In the genomic region with DNA sequence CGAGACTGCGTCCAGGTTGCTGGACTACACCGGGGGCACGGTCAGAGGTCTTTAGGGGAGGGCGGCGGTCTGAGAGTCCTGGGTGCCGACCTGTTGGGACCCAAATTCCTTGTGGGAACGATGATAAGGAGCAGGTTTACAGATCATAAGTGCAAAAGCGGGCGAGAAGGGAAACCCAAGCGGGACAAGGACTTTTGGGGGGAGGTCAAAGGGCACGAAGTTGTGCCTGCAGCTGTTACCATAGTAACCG, we compare ENCODE assay signal across 8 cellular contexts. TPM values are rescaled to one million over a fixed set of nuclear protein-coding genes. Genes with fewer than 3 reads are reported as not detected.
DNase-seq lines count a peak whose midpoint lies in the region; ATAC-seq, FAIRE-seq and TF ChIP-seq lines count a peak whose summit lies in the region.

No MANE protein-coding gene starts in this region.

- H3K9ac ChIP-seq in colonic mucosa (ENCODE audit: low read depth in 2 of 2, low read length in 2 of 2) (peak overlapping the region; percentile 92 to 100), muscle layer of colon (ENCODE audit: low read length) (peak overlapping the region; percentile 92)

- H3K4me3 Mint-ChIP-seq in T-helper 2 cell treated with Interferon-gamma antibody and Interleukin-4, amounts not matched to agents 5 μg/mL and 100 μg/mL, for 36 hours: peak overlapping the region; percentile 94
- peak overlapping the region; percentile 98 for H3K4me3 Mint-ChIP-seq in stimulated activated naive CD8-positive, alpha-beta T cell treated with anti-CD3 and anti-CD28 coated beads, Interleukin-15, Interleukin-2, amounts not matched to agents 100 ng/mL and 50 ng/mL, for 24 hours

- TF ChIP-seq POLR2A in GM18505 (IDR thresholded peaks at IDR 0.05; ENCODE audit: borderline replicate concordance, extremely low read depth, insufficient read depth, insufficient read length): no peak

- no peak for FAIRE-seq in urothelium cell line (lab: Jason Lieb, UNC)

- ATAC-seq in GM18505 (IDR thresholded peaks at IDR 0.05; ENCODE audit: unreplicated experiment): no peak

- H3K9me3 Mint-ChIP-seq in T-helper 2 cell treated with Interferon-gamma antibody and Interleukin-4, amounts not matched to agents 5 μg/mL and 100 μg/mL, for 36 hours: no peaks in the 10 kb centered on the region
- no peaks in the 10 kb centered on the region for H3K9me3 Mint-ChIP-seq in stimulated activated naive CD8-positive, alpha-beta T cell treated with anti-CD3 and anti-CD28 coated beads, Interleukin-15, Interleukin-2, amounts not matched to agents 100 ng/mL and 50 ng/mL, for 24 hours

- peaks cover 19% of the 10 kb centered on the region for H3K4me1 Mint-ChIP-seq in T-helper 2 cell treated with Interferon-gamma antibody and Interleukin-4, amounts not matched to agents 5 μg/mL and 100 μg/mL, for 36 hours (ENCODE audit: low read depth)
- peaks cover 53% of the 10 kb centered on the region for H3K4me1 Mint-ChIP-seq in stimulated activated naive CD8-positive, alpha-beta T cell treated with anti-CD3 and anti-CD28 coated beads, Interleukin-15, Interleukin-2, amounts not matched to agents 100 ng/mL and 50 ng/mL, for 24 hours (ENCODE audit: low read depth)

- TF ChIP-seq CTCF in colonic mucosa (IDR thresholded peaks at IDR 0.05): no peak

- intact Hi-C loops in colonic mucosa (cut with DNase I): no loop called here

- H3K27me3 ChIP-seq in colonic mucosa (no peaks in the 10 kb centered on the region), muscle layer of colon (ENCODE audit: control insufficient read depth in 1 of 2, insufficient read depth in 2 of 2, low read length in 2 of 2) (no peaks in the 10 kb centered on the region)

- H3K27ac ChIP-seq in colonic mucosa (peak overlapping the region; percentile 97), muscle layer of colon (ENCODE audit: low read depth, low read length) (peak overlapping the region; percentile 99)

- no peaks in the 10 kb centered on the region for H3K27me3 Mint-ChIP-seq in T-helper 2 cell treated with Interferon-gamma antibody and Interleukin-4, amounts not matched to agents 5 μg/mL and 100 μg/mL, for 36 hours (ENCODE audit: low read depth)
- H3K27me3 Mint-ChIP-seq in stimulated activated naive CD8-positive, alpha-beta T cell treated with anti-CD3 and anti-CD28 coated beads, Interleukin-15, Interleukin-2, amounts not matched to agents 100 ng/mL and 50 ng/mL, for 24 hours: no peaks in the 10 kb centered on the region

- H3K36me3 ChIP-seq in colonic mucosa: no peaks in the 10 kb centered on the region
- H3K36me3 ChIP-seq in muscle layer of colon (ENCODE audit: insufficient read depth, low read length): peaks cover 31% of the 10 kb centered on the region

- peaks cover 38% of the 10 kb centered on the region for H3K36me3 Mint-ChIP-seq in T-helper 2 cell treated with Interferon-gamma antibody and Interleukin-4, amounts not matched to agents 5 μg/mL and 100 μg/mL, for 36 hours (ENCODE audit: low read depth)
- peaks cover 60% of the 10 kb centered on the region for H3K36me3 Mint-ChIP-seq in stimulated activated naive CD8-positive, alpha-beta T cell treated with anti-CD3 and anti-CD28 coated beads, Interleukin-15, Interleukin-2, amounts not matched to agents 100 ng/mL and 50 ng/mL, for 24 hours (ENCODE audit: low read depth)

- H3K27ac Mint-ChIP-seq in T-helper 2 cell treated with Interferon-gamma antibody and Interleukin-4, amounts not matched to agents 5 μg/mL and 100 μg/mL, for 36 hours: peak overlapping the region; percentile 99
- peak overlapping the region; percentile 99 for H3K27ac Mint-ChIP-seq in stimulated activated naive CD8-positive, alpha-beta T cell treated with anti-CD3 and anti-CD28 coated beads, Interleukin-15, Interleukin-2, amounts not matched to agents 100 ng/mL and 50 ng/mL, for 24 hours

- H3K4me3 ChIP-seq in colonic mucosa (peak overlapping the region; percentile 84), muscle layer of colon (ENCODE audit: low read depth in 1 of 2, low read length in 2 of 2) (peak overlapping the region; percentile 88 to 98)

- H3K9me3 ChIP-seq in colonic mucosa (no peaks in the 10 kb centered on the region), muscle layer of colon (ENCODE audit: low read length) (no peaks in the 10 kb centered on the region)

- peak; percentile 92 for DNase-seq in H4 (ENCODE audit: low spot score)
- no peak for DNase-seq in T-helper 2 cell treated with Interferon-gamma antibody and Interleukin-4, amounts not matched to agents 5 μg/mL and 100 μg/mL, for 36 hours (ENCODE audit: low spot score)
- peak; percentile 92 for DNase-seq in colonic mucosa
- no peak for DNase-seq in GM19240 (ENCODE audit: insufficient read length, low spot score)
- DNase-seq in urothelium cell line (ENCODE audit: low spot score): no peak

- H3K4me1 ChIP-seq in colonic mucosa (peaks cover 7% of the 10 kb centered on the region), muscle layer of colon (ENCODE audit: insufficient read depth, low read length) (peaks cover 20% of the 10 kb centered on the region)

RNA-seq across cellular contexts. Expression of a gene that starts 0.3 kb away (rescaled TPM):
- 42.1 and 56.7 TPM in 2 replicates for total RNA-seq in H4 (2014; rRNA removed; shearing (Covaris generic))
- total RNA-seq in colonic mucosa: 10 to 100 TPM; 42.2 to 49.3 TPM

RNA-seq across cellular contexts. Expression of a gene that starts 0.5 kb away (rescaled TPM):
- 17.9 and 25.4 TPM in 2 replicates for total RNA-seq in H4 (2014; rRNA removed; shearing (Covaris generic))
- 1 to 10 TPM; 3.9 to 7.2 TPM for total RNA-seq in colonic mucosa

RNA-seq across cellular contexts. Expression of a gene that starts 14.6 kb away (rescaled TPM):
- 30.7 and 46.7 TPM in 2 replicates for total RNA-seq in H4 (2014; rRNA removed; shearing (Covaris generic))
- total RNA-seq in colonic mucosa: 10 to 100 TPM; 43.6 to 61.3 TPM

Comparison
In these comparisons a context has a peak if more than half of its experiments do, and no peak if none do; other contexts are left out.
1. DNase-seq: peak in H4 (single experiment) and colonic mucosa (single experiment); none in T-helper 2 cell treated with Interferon-gamma antibody and Interleukin-4, amounts not matched to agents 5 μg/mL and 100 μg/mL, for 36 hours (single experiment), GM19240 (single experiment) and urothelium cell line (single experiment).